Comparison of ENCODE assay signal across 26 cellular contexts in the genomic region with DNA sequence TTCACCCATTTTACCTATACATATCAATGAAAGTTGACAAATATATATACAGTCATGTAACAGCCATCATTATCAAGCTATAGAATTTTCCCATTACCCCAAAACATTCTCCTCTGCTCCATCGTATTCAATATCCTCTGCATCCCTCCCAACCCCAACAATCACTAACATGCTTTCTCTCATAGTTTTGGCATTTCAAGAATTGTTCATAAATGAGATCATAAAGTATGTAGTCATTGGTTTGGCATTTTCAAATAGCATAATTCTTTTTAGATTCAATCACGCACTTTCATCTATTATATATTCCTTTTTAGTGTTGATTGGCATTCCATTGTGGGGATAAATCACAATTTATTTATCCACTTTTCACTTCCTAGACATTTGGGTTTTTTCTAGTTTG.
DNase-seq lines count a peak whose midpoint lies in the region; ATAC-seq and TF ChIP-seq lines count a peak whose summit lies in the region.
"Had no signal": no experiment of that assay in that cellular context is flagged by ENCODE, and none has a peak within 500 bp of the region (broad histone marks: within the 10 kb centered on the region; RNA-seq: fewer than 3 reads in every experiment).

No MANE protein-coding gene starts in this region.

- no peak for ATAC-seq in HG02970 (IDR thresholded peaks at IDR 0.05; ENCODE audit: low FRiP score, unreplicated experiment)
- ATAC-seq: A549; activated T-cell treated with anti-CD3 and anti-CD28 coated beads, Interleukin-2, amount 50 U/mL, for 4 hours; body of pancreas; left cardiac atrium; stimulated activated naive CD8-positive, alpha-beta T cell treated with anti-CD3 and anti-CD28 coated beads, Interleukin-15, amount 100 ng/mL, for 72 hours had no signal

- no peak overlapping the region for H3K9ac ChIP-seq in adipocyte (ENCODE audit: low read length)

- no peak for TF ChIP-seq CTCF in HFFc6 (IDR thresholded peaks at IDR 0.05)
- no peak for TF ChIP-seq CTCF in adrenal gland (IDR thresholded peaks at IDR 0.05)

- H3K9me3 Mint-ChIP-seq in HFFc6: peaks cover 6% of the 10 kb centered on the region
- H3K9me3 Mint-ChIP-seq in activated naive CD4-positive, alpha-beta T cell treated with anti-CD3 and anti-CD28 coated beads for 36 hours: no peaks in the 10 kb centered on the region
- H3K9me3 Mint-ChIP-seq: activated naive CD4-positive, alpha-beta T cell treated with anti-CD3 and anti-CD28 coated beads, Interleukin-2, amount 50 U/mL, for 24 hours; CD4-positive, alpha-beta T cell; mesothelial cell of epicardium; nephron progenitor cell; stimulated activated naive CD8-positive, alpha-beta T cell treated with anti-CD3 and anti-CD28 coated beads, Interleukin-15, amount 100 ng/mL, for 72 hours had no signal

- H3K4me1 ChIP-seq in ACC112 (ENCODE audit: control insufficient read depth, insufficient read depth, low read length, unreplicated experiment) (peaks cover 18% of the 10 kb centered on the region), adipocyte (ENCODE audit: control insufficient read depth, insufficient read depth, low read length) (peaks cover 6% of the 10 kb centered on the region), adrenal gland (replicated peaks in 1 of 2) (no peaks in the 10 kb centered on the region)
- H3K4me1 ChIP-seq: A549, body of pancreas, prostate gland had no signal

- H3K27me3 ChIP-seq in ACC112 (ENCODE audit: insufficient read depth, low read length): no peaks in the 10 kb centered on the region
- no peaks in the 10 kb centered on the region for H3K27me3 ChIP-seq in adipocyte (replicated peaks; ENCODE audit: control insufficient read depth, insufficient read depth, low read length)
- no peaks in the 10 kb centered on the region for H3K27me3 ChIP-seq in adrenal gland
- H3K27me3 ChIP-seq: body of pancreas had no signal

- intact Hi-C loops in adrenal gland (cut with DNase I): no loop called here
- intact Hi-C loops in activated naive CD4-positive, alpha-beta T cell treated with anti-CD3 and anti-CD28 coated beads for 36 hours (cut with micrococcal nuclease): no loop called here

- H3K27ac ChIP-seq in ACC112 (ENCODE audit: low read depth, low read length) (peak overlapping the region; percentile 77), adrenal gland (no peak overlapping the region)
- H3K27ac ChIP-seq: A549, body of pancreas, prostate gland, skin epidermis had no signal

- H3K4me3 Mint-ChIP-seq in HFFc6: peak overlapping the region; percentile 22
- no peak overlapping the region for H3K4me3 Mint-ChIP-seq in activated naive CD4-positive, alpha-beta T cell treated with anti-CD3 and anti-CD28 coated beads for 36 hours
- H3K4me3 Mint-ChIP-seq: activated B cell treated with CpG ODN at 0.5 μM for 24 hours; activated CD4-positive, alpha-beta memory T cell treated with anti-CD3 and anti-CD28 coated beads, Interleukin-2, amount 10 ng/mL, durations not matched to agents 7 days and 5 days; activated naive CD4-positive, alpha-beta T cell treated with anti-CD3 and anti-CD28 coated beads, Interleukin-2, amount 50 U/mL, for 24 hours; activated T-cell treated with anti-CD3 and anti-CD28 coated beads, Interleukin-2, amount 50 U/mL, for 4 hours; CD4-positive, alpha-beta T cell; dendritic cell treated with granulocyte-macrophage colony-stimulating factor and Interleukin-4, amounts not matched to agents 40 ng/mL and 50 ng/mL, for 4 days; mesothelial cell of epicardium; nephron progenitor cell; stimulated activated naive CD8-positive, alpha-beta T cell treated with anti-CD3 and anti-CD28 coated beads, Interleukin-15, amount 100 ng/mL, for 72 hours had no signal

- DNase-seq in HFFc6 (peak; percentile 39), adipocyte (ENCODE audit: low read depth) (peak; percentile 39), glomerular visceral epithelial cell (ENCODE audit: extremely low spot score) (peak; percentile 54), adrenal gland (no peak), SHP77 treated with DMSO at 0.1 percent for 48 hours (lab: John Stamatoyannopoulos, UW) (no peak)
- DNase-seq in activated naive CD4-positive, alpha-beta T cell treated with anti-CD3 and anti-CD28 coated beads for 36 hours: no peak
- DNase-seq: activated B cell treated with CpG ODN at 0.5 μM for 24 hours; activated CD4-positive, alpha-beta memory T cell treated with anti-CD3 and anti-CD28 coated beads, Interleukin-2, amount 10 ng/mL, durations not matched to agents 7 days and 5 days; activated T-cell treated with anti-CD3 and anti-CD28 coated beads, Interleukin-2, amount 50 U/mL, for 4 hours; body of pancreas; CD4-positive, alpha-beta T cell; KG1; left cardiac atrium; NCI-H2081; nephron progenitor cell; stimulated activated CD4-positive, alpha-beta T cell treated with anti-CD3 and anti-CD28 coated beads, Interleukin-2, amount 100 ng/mL, for 48 hours; stimulated activated naive CD8-positive, alpha-beta T cell treated with anti-CD3 and anti-CD28 coated beads, Interleukin-15, amount 100 ng/mL, for 72 hours; trophoblast cell had no signal

- peaks cover 3% of the 10 kb centered on the region for H3K27me3 Mint-ChIP-seq in HFFc6 (ENCODE audit: insufficient read depth)
- H3K27me3 Mint-ChIP-seq in activated naive CD4-positive, alpha-beta T cell treated with anti-CD3 and anti-CD28 coated beads for 36 hours (ENCODE audit: low read depth): peaks cover 8% of the 10 kb centered on the region
- H3K27me3 Mint-ChIP-seq: activated B cell treated with CpG ODN at 0.5 μM for 24 hours; activated CD4-positive, alpha-beta memory T cell treated with anti-CD3 and anti-CD28 coated beads, Interleukin-2, amount 10 ng/mL, durations not matched to agents 7 days and 5 days; CD4-positive, alpha-beta T cell; dendritic cell treated with granulocyte-macrophage colony-stimulating factor and Interleukin-4, amounts not matched to agents 40 ng/mL and 50 ng/mL, for 4 days had no signal

- H3K36me3 ChIP-seq in ACC112 (ENCODE audit: insufficient read depth, low read length): no peaks in the 10 kb centered on the region
- H3K36me3 ChIP-seq in adipocyte (ENCODE audit: control insufficient read depth, insufficient read depth, low read length, severe bottlenecking): no peaks in the 10 kb centered on the region
- H3K36me3 ChIP-seq in adrenal gland (replicated peaks in 1 of 2): no peaks in the 10 kb centered on the region
- H3K36me3 ChIP-seq: prostate gland had no signal

- TF ChIP-seq POLR2A in adrenal gland (IDR thresholded peaks at IDR 0.05): no peak

- H3K4me3 ChIP-seq in ACC112 (ENCODE audit: low read depth, low read length) (no peak overlapping the region), adipocyte (ENCODE audit: low read length) (no peak overlapping the region), adrenal gland (no peak overlapping the region)
- H3K4me3 ChIP-seq: A549, body of pancreas, prostate gland, skin epidermis had no signal

- H3K36me3 Mint-ChIP-seq in HFFc6 (ENCODE audit: low read depth): peaks cover 18% of the 10 kb centered on the region; the same call in 1 of the 2 replicates
- no peaks in the 10 kb centered on the region for H3K36me3 Mint-ChIP-seq in activated naive CD4-positive, alpha-beta T cell treated with anti-CD3 and anti-CD28 coated beads for 36 hours (ENCODE audit: low read depth)
- H3K36me3 Mint-ChIP-seq: activated naive CD4-positive, alpha-beta T cell treated with anti-CD3 and anti-CD28 coated beads, Interleukin-2, amount 50 U/mL, for 24 hours; mesothelial cell of epicardium had no signal

- H3K79me2 ChIP-seq in ACC112 (ENCODE audit: control insufficient read depth, insufficient read depth, low read length, unreplicated experiment): no peaks in the 10 kb centered on the region

- peak overlapping the region; percentile 0 for H3K27ac Mint-ChIP-seq in HFFc6
- no peak overlapping the region for H3K27ac Mint-ChIP-seq in activated naive CD4-positive, alpha-beta T cell treated with anti-CD3 and anti-CD28 coated beads for 36 hours
- H3K27ac Mint-ChIP-seq: activated B cell treated with CpG ODN at 0.5 μM for 24 hours; activated CD4-positive, alpha-beta memory T cell treated with anti-CD3 and anti-CD28 coated beads, Interleukin-2, amount 10 ng/mL, durations not matched to agents 7 days and 5 days; activated naive CD4-positive, alpha-beta T cell treated with anti-CD3 and anti-CD28 coated beads, Interleukin-2, amount 50 U/mL, for 24 hours; CD4-positive, alpha-beta T cell; dendritic cell treated with granulocyte-macrophage colony-stimulating factor and Interleukin-4, amounts not matched to agents 40 ng/mL and 50 ng/mL, for 4 days; mesothelial cell of epicardium; nephron progenitor cell; stimulated activated naive CD8-positive, alpha-beta T cell treated with anti-CD3 and anti-CD28 coated beads, Interleukin-15, amount 100 ng/mL, for 72 hours had no signal

- peak overlapping the region; percentile 22 for H2AFZ ChIP-seq in ACC112 (ENCODE audit: low read length, unreplicated experiment)

- H3K9me3 ChIP-seq in adipocyte (ENCODE audit: control insufficient read depth, low read length) (peaks cover 2% of the 10 kb centered on the region), adrenal gland (replicated peaks in 1 of 3) (no peaks in the 10 kb centered on the region)
- H3K9me3 ChIP-seq: A549, body of pancreas, prostate gland had no signal

- CTCF ChIA-PET in activated naive CD4-positive, alpha-beta T cell treated with anti-CD3 and anti-CD28 coated beads for 36 hours (lab: Charles Lee): no interaction called here

- H3K4me1 Mint-ChIP-seq in HFFc6 (ENCODE audit: low read depth): peaks cover 63% of the 10 kb centered on the region
- H3K4me1 Mint-ChIP-seq in activated naive CD4-positive, alpha-beta T cell treated with anti-CD3 and anti-CD28 coated beads for 36 hours (ENCODE audit: low read depth): no peaks in the 10 kb centered on the region
- H3K4me1 Mint-ChIP-seq: activated B cell treated with CpG ODN at 0.5 μM for 24 hours; activated CD4-positive, alpha-beta memory T cell treated with anti-CD3 and anti-CD28 coated beads, Interleukin-2, amount 10 ng/mL, durations not matched to agents 7 days and 5 days; activated naive CD4-positive, alpha-beta T cell treated with anti-CD3 and anti-CD28 coated beads, Interleukin-2, amount 50 U/mL, for 24 hours; mesothelial cell of epicardium; stimulated activated naive CD8-positive, alpha-beta T cell treated with anti-CD3 and anti-CD28 coated beads, Interleukin-15, amount 100 ng/mL, for 72 hours had no signal

- WGBS in adrenal gland, 4 donors: 68 to 79% (median 74%) methylated on average over 2 of the region's 2 CpGs

Comparison
In these comparisons a context has a peak if more than half of its experiments do, and no peak if none do; other contexts are left out.
1. DNase-seq: peak in HFFc6 (single experiment), adipocyte (single experiment) and glomerular visceral epithelial cell (single experiment); none in adrenal gland (0 of 7), SHP77 treated with DMSO at 0.1 percent for 48 hours (single experiment) and activated naive CD4-positive, alpha-beta T cell treated with anti-CD3 and anti-CD28 coated beads for 36 hours (single experiment).